8 cellular contexts compared by ENCODE assay signal in genomic region chr3:183275418-183275817, GRCh38. TPM values are rescaled to one million over a fixed set of nuclear protein-coding genes. Genes with fewer than 3 reads are reported as not detected.
A peak's percentile ranks its signal among the peaks of the same experiment; 100 is the strongest.
DNase-seq lines count a peak whose midpoint lies in the region; ATAC-seq and TF ChIP-seq lines count a peak whose summit lies in the region.

No MANE protein-coding gene starts in this region.

- H3K27ac ChIP-seq in body of pancreas, result peak overlapping the region in 2 of 4 donors; percentile 31 to 35
- H3K27ac ChIP-seq in mucosa of rectum (ENCODE audit: low read depth in 2 of 2, low read length in 2 of 2), result peak overlapping the region; percentile 20 to 51

- no peak overlapping the region for H3K9ac ChIP-seq in mucosa of rectum (ENCODE audit: low read depth in 1 of 2, low read length in 2 of 2)

- H3K9me3 ChIP-seq in body of pancreas, result no peaks in the 10 kb centered on the region
- H3K9me3 ChIP-seq in mucosa of rectum (ENCODE audit: control insufficient read depth in 2 of 2, low read length in 2 of 2), result no peaks in the 10 kb centered on the region

- TF ChIP-seq POLR2A in body of pancreas (IDR thresholded peaks at IDR 0.05), result no peak

- H3K36me3 ChIP-seq in body of pancreas (replicated peaks in 1 of 2; ENCODE audit: insufficient read depth in 1 of 2, low read depth in 2 of 2) (no peaks in the 10 kb centered on the region), mucosa of rectum (ENCODE audit: control insufficient read depth in 2 of 2, insufficient read depth in 2 of 2, low read length in 2 of 2) (peaks cover 0 to 2% of the 10 kb centered on the region in 2 donors)

- intact Hi-C loops in body of pancreas (cut with DNase I), result no loop called here
- intact Hi-C loops in activated T-helper 1 cell treated with anti-CD3 and anti-CD28 coated beads, Interleukin-12 subunit alpha, Interleukin-12 subunit beta, Interleukin-2, Interleukin-4 antibody, amounts not matched to agents 30 ng/mL and 10 ng/mL and 1 ng/mL, durations not matched to agents 14 hours and 24 hours and 36 hours (cut with micrococcal nuclease), result no loop called here

- H3K4me1 Mint-ChIP-seq in activated T-helper 1 cell treated with anti-CD3 and anti-CD28 coated beads, Interleukin-12 subunit alpha, Interleukin-12 subunit beta, Interleukin-2, Interleukin-4 antibody, amounts not matched to agents 30 ng/mL and 10 ng/mL and 1 ng/mL, durations not matched to agents 14 hours and 24 hours and 36 hours (ENCODE audit: low read depth), result no peaks in the 10 kb centered on the region

- H3K4me3 Mint-ChIP-seq in activated T-helper 1 cell treated with anti-CD3 and anti-CD28 coated beads, Interleukin-12 subunit alpha, Interleukin-12 subunit beta, Interleukin-2, Interleukin-4 antibody, amounts not matched to agents 30 ng/mL and 10 ng/mL and 1 ng/mL, durations not matched to agents 14 hours and 24 hours and 36 hours, result no peak overlapping the region

- H3K4me1 ChIP-seq in body of pancreas, result peaks cover 11% of the 10 kb centered on the region
- H3K4me1 ChIP-seq in mucosa of rectum (ENCODE audit: control insufficient read depth in 2 of 2, insufficient read depth in 2 of 2, low read length in 2 of 2), result peaks cover 6 to 12% of the 10 kb centered on the region in 2 donors

- TF ChIP-seq CTCF in body of pancreas (IDR thresholded peaks at IDR 0.05), result no peak

- H3K27ac Mint-ChIP-seq in activated T-helper 1 cell treated with anti-CD3 and anti-CD28 coated beads, Interleukin-12 subunit alpha, Interleukin-12 subunit beta, Interleukin-2, Interleukin-4 antibody, amounts not matched to agents 30 ng/mL and 10 ng/mL and 1 ng/mL, durations not matched to agents 14 hours and 24 hours and 36 hours, result no peak overlapping the region

- ATAC-seq in body of pancreas (peak; percentile 71), GM21576 (IDR thresholded peaks at IDR 0.05; ENCODE audit: unreplicated experiment) (no peak), HG02678 (IDR thresholded peaks at IDR 0.05; ENCODE audit: unreplicated experiment) (no peak), HG02870 (IDR thresholded peaks at IDR 0.05; ENCODE audit: unreplicated experiment) (no peak)

- no peak overlapping the region for H3K4me3 ChIP-seq in body of pancreas
- H3K4me3 ChIP-seq in mucosa of rectum (ENCODE audit: low read length in 2 of 2), result no peak overlapping the region

- no peaks in the 10 kb centered on the region for H3K27me3 Mint-ChIP-seq in activated T-helper 1 cell treated with anti-CD3 and anti-CD28 coated beads, Interleukin-12 subunit alpha, Interleukin-12 subunit beta, Interleukin-2, Interleukin-4 antibody, amounts not matched to agents 30 ng/mL and 10 ng/mL and 1 ng/mL, durations not matched to agents 14 hours and 24 hours and 36 hours (ENCODE audit: insufficient read depth)

- peak; percentile 29 for DNase-seq in EH (ENCODE audit: low read depth)
- peak; percentile 83 for DNase-seq in MV-4-11 (lab: John Stamatoyannopoulos, UW)
- DNase-seq in body of pancreas, result peak in 3 of 4 donors; percentile 38 to 60 (median 58)
- DNase-seq in activated T-helper 1 cell treated with anti-CD3 and anti-CD28 coated beads, Interleukin-12 subunit alpha, Interleukin-12 subunit beta, Interleukin-2, Interleukin-4 antibody, amounts not matched to agents 30 ng/mL and 10 ng/mL and 1 ng/mL, durations not matched to agents 14 hours and 24 hours and 36 hours (ENCODE audit: low spot score), result no peak

- H3K9me3 Mint-ChIP-seq in activated T-helper 1 cell treated with anti-CD3 and anti-CD28 coated beads, Interleukin-12 subunit alpha, Interleukin-12 subunit beta, Interleukin-2, Interleukin-4 antibody, amounts not matched to agents 30 ng/mL and 10 ng/mL and 1 ng/mL, durations not matched to agents 14 hours and 24 hours and 36 hours, result no peaks in the 10 kb centered on the region

- 38 to 47% methylated on average over 2 of the region's 2 CpGs for WGBS in body of pancreas, 2 donors

- H3K27me3 ChIP-seq in body of pancreas, result no peaks in the 10 kb centered on the region
- H3K27me3 ChIP-seq in mucosa of rectum (ENCODE audit: control insufficient read depth in 2 of 2, insufficient read depth in 2 of 2, low read length in 2 of 2), result no peaks in the 10 kb centered on the region

- peaks cover 4% of the 10 kb centered on the region for H3K36me3 Mint-ChIP-seq in activated T-helper 1 cell treated with anti-CD3 and anti-CD28 coated beads, Interleukin-12 subunit alpha, Interleukin-12 subunit beta, Interleukin-2, Interleukin-4 antibody, amounts not matched to agents 30 ng/mL and 10 ng/mL and 1 ng/mL, durations not matched to agents 14 hours and 24 hours and 36 hours (ENCODE audit: low read depth)

RNA-seq across cellular contexts. Expression of gene B3GNT5, which starts 22.4 kb away (rescaled TPM):
- total RNA-seq in body of pancreas, result 1 to 10 TPM; 5.4 to 5.6 TPM
- total RNA-seq in activated T-helper 1 cell treated with anti-CD3 and anti-CD28 coated beads, Interleukin-12 subunit alpha, Interleukin-12 subunit beta, Interleukin-2, Interleukin-4 antibody, amounts not matched to agents 30 ng/mL and 10 ng/mL and 1 ng/mL, durations not matched to agents 14 hours and 24 hours and 36 hours, result 17.0 and 17.7 TPM in 2 replicates
